ENCODE assay signal across 1 cellular context in genomic region chr5:141849371-141850182, GRCh38.
A peak's percentile ranks its signal among the peaks of the same experiment; 100 is the strongest.
TF ChIP-seq lines count a peak whose summit lies in the region.

No MANE protein-coding gene starts in this region.

TF ChIP-seq in HEK293, 187 proteins besides CTCF, POLR2A, EP300 and RAD21 (continued from another document and continues in another):
- TF ChIP-seq ZNF558 (tag by site-specific recombination; IDR thresholded peaks at IDR 0.05) (no peak), ZSCAN16 (tag by site-specific recombination; IDR thresholded peaks at IDR 0.05) (0 out of 2 replicates have a peak, but pooled peaks have one; percentile 23), ZNF768 (tag by site-specific recombination; IDR thresholded peaks at IDR 0.05) (no peak), ZBTB48 (tag by site-specific recombination; IDR thresholded peaks at IDR 0.05) (peak; percentile 71), ZNF391 (tag by site-specific recombination; IDR thresholded peaks at IDR 0.05; ENCODE audit: borderline replicate concordance, low read depth) (peak; percentile 73; the same call in 1 of the 2 replicates), ZBTB26 (tag by site-specific recombination; optimal IDR thresholded peaks at IDR 0.05) (peak; percentile 83), ZEB2 (tag by site-specific recombination; IDR thresholded peaks at IDR 0.05) (peak; percentile 90; the same call in 1 of the 2 replicates), REPIN1 (tag by site-specific recombination; IDR thresholded peaks at IDR 0.05; ENCODE audit: low read depth) (0 out of 2 replicates have a peak, but pooled peaks have one; percentile 38), ZNF24 (tag by site-specific recombination; IDR thresholded peaks at IDR 0.05) (peak; percentile 33), ZBTB17 (tag by site-specific recombination; IDR thresholded peaks at IDR 0.05) (peak; percentile 98), ZBTB11 (tag by site-specific recombination; conservative IDR thresholded peaks at IDR 0.05; ENCODE audit: low read depth) (peak; percentile 94), ZFHX2 (tag by site-specific recombination; conservative IDR thresholded peaks at IDR 0.05) (peak; percentile 77), OSR2 (tag by site-specific recombination; IDR thresholded peaks at IDR 0.05) (peak; percentile 60), ZNF341 (tag by site-specific recombination; IDR thresholded peaks at IDR 0.05; ENCODE audit: low read depth) (peak; percentile 83), ZNF146 (tag by site-specific recombination; IDR thresholded peaks at IDR 0.05) (peak; percentile 9; the same call in 1 of the 2 replicates), BCL11A (tag by site-specific recombination; IDR thresholded peaks at IDR 0.05; ENCODE audit: low read depth) (0 out of 2 replicates have a peak, but pooled peaks have one; percentile 57), ZNF704 (tag by site-specific recombination; IDR thresholded peaks at IDR 0.05) (no peak), KLF16 (tag by site-specific recombination; IDR thresholded peaks at IDR 0.05) (peak; percentile 72; the same call in 1 of the 2 replicates), ZNF239 (tag by site-specific recombination; IDR thresholded peaks at IDR 0.05) (no peak), KLF8 (tag by site-specific recombination; IDR thresholded peaks at IDR 0.05) (peak; percentile 83), EGR2 (tag by site-specific recombination; IDR thresholded peaks at IDR 0.05; ENCODE audit: low read depth) (peak; percentile 76), SP2 (tag by site-specific recombination; IDR thresholded peaks at IDR 0.05) (peak; percentile 82), ZNF561 (tag by site-specific recombination; IDR thresholded peaks at IDR 0.05; ENCODE audit: borderline replicate concordance) (peak; percentile 83), ZNF184 (tag by site-specific recombination; IDR thresholded peaks at IDR 0.05) (no peak), ZNF501 (tag by site-specific recombination; IDR thresholded peaks at IDR 0.05) (peak; percentile 82), ZBTB8A (tag by site-specific recombination; IDR thresholded peaks at IDR 0.05) (peak; percentile 60; the same call in 1 of the 2 replicates), ZFP69B (tag by site-specific recombination; IDR thresholded peaks at IDR 0.05) (no peak; the same call in 1 of the 2 replicates), ZNF600 (tag by site-specific recombination; IDR thresholded peaks at IDR 0.05) (peak; percentile 90), GLIS2 (tag by site-specific recombination; IDR thresholded peaks at IDR 0.05) (peak; percentile 18; the same call in 1 of the 2 replicates), ZNF335 (tag by site-specific recombination; conservative IDR thresholded peaks at IDR 0.05) (peak; percentile 89), SP3 (tag by site-specific recombination; IDR thresholded peaks at IDR 0.05) (peak; percentile 90), GLI4 (tag by site-specific recombination; IDR thresholded peaks at IDR 0.05) (no peak), SP7 (tag by site-specific recombination; IDR thresholded peaks at IDR 0.05) (peak; percentile 64), PBX3 (CRISPR knock-in tag; IDR thresholded peaks at IDR 0.05) (0 out of 2 replicates have a peak, but pooled peaks have one; percentile 49), GLIS1 (tag by site-specific recombination; IDR thresholded peaks at IDR 0.05) (peak; percentile 32), KLF10 (tag by site-specific recombination; IDR thresholded peaks at IDR 0.05) (peak; percentile 34; the same call in 1 of the 2 replicates), ZNF324 (tag by site-specific recombination; IDR thresholded peaks at IDR 0.05) (no peak; the same call in 1 of the 2 replicates), ZNF76 (tag by site-specific recombination; IDR thresholded peaks at IDR 0.05; ENCODE audit: borderline replicate concordance, low read depth) (peak; percentile 86), ZNF629 (tag by site-specific recombination; IDR thresholded peaks at IDR 0.05) (0 out of 2 replicates have a peak, but pooled peaks have one; percentile 23), IKZF3 (tag by site-specific recombination; IDR thresholded peaks at IDR 0.05) (peak; percentile 91), KLF1 (tag by site-specific recombination; IDR thresholded peaks at IDR 0.05) (peak; percentile 75), ZBTB20 (tag by site-specific recombination; IDR thresholded peaks at IDR 0.05) (peak; percentile 95), ZNF555 (tag by site-specific recombination; conservative IDR thresholded peaks at IDR 0.05) (no peak), ZNF837 (tag by site-specific recombination; IDR thresholded peaks at IDR 0.05) (no peak), ZNF658 (tag by site-specific recombination; IDR thresholded peaks at IDR 0.05) (no peak), ZNF610 (tag by site-specific recombination; IDR thresholded peaks at IDR 0.05; ENCODE audit: borderline replicate concordance) (0 out of 2 replicates have a peak, but pooled peaks have one; percentile 64), ZNF660 (tag by site-specific recombination; IDR thresholded peaks at IDR 0.05) (no peak)
- TF ChIP-seq, protein P1, sequence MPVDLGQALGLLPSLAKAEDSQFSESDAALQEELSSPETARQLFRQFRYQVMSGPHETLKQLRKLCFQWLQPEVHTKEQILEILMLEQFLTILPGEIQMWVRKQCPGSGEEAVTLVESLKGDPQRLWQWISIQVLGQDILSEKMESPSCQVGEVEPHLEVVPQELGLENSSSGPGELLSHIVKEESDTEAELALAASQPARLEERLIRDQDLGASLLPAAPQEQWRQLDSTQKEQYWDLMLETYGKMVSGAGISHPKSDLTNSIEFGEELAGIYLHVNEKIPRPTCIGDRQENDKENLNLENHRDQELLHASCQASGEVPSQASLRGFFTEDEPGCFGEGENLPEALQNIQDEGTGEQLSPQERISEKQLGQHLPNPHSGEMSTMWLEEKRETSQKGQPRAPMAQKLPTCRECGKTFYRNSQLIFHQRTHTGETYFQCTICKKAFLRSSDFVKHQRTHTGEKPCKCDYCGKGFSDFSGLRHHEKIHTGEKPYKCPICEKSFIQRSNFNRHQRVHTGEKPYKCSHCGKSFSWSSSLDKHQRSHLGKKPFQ (tag by site-specific recombination; IDR thresholded peaks at IDR 0.05): peak; percentile 98
- TF ChIP-seq, protein P2, sequence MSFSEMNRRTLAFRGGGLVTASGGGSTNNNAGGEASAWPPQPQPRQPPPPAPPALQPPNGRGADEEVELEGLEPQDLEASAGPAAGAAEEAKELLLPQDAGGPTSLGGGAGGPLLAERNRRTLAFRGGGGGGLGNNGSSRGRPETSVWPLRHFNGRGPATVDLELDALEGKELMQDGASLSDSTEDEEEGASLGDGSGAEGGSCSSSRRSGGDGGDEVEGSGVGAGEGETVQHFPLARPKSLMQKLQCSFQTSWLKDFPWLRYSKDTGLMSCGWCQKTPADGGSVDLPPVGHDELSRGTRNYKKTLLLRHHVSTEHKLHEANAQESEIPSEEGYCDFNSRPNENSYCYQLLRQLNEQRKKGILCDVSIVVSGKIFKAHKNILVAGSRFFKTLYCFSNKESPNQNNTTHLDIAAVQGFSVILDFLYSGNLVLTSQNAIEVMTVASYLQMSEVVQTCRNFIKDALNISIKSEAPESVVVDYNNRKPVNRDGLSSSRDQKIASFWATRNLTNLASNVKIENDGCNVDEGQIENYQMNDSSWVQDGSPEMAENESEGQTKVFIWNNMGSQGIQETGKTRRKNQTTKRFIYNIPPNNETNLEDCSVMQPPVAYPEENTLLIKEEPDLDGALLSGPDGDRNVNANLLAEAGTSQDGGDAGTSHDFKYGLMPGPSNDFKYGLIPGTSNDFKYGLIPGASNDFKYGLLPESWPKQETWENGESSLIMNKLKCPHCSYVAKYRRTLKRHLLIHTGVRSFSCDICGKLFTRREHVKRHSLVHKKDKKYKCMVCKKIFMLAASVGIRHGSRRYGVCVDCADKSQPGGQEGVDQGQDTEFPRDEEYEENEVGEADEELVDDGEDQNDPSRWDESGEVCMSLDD (tag by site-specific recombination; IDR thresholded peaks at IDR 0.05): peak; percentile 66
- TF ChIP-seq, protein P3, sequence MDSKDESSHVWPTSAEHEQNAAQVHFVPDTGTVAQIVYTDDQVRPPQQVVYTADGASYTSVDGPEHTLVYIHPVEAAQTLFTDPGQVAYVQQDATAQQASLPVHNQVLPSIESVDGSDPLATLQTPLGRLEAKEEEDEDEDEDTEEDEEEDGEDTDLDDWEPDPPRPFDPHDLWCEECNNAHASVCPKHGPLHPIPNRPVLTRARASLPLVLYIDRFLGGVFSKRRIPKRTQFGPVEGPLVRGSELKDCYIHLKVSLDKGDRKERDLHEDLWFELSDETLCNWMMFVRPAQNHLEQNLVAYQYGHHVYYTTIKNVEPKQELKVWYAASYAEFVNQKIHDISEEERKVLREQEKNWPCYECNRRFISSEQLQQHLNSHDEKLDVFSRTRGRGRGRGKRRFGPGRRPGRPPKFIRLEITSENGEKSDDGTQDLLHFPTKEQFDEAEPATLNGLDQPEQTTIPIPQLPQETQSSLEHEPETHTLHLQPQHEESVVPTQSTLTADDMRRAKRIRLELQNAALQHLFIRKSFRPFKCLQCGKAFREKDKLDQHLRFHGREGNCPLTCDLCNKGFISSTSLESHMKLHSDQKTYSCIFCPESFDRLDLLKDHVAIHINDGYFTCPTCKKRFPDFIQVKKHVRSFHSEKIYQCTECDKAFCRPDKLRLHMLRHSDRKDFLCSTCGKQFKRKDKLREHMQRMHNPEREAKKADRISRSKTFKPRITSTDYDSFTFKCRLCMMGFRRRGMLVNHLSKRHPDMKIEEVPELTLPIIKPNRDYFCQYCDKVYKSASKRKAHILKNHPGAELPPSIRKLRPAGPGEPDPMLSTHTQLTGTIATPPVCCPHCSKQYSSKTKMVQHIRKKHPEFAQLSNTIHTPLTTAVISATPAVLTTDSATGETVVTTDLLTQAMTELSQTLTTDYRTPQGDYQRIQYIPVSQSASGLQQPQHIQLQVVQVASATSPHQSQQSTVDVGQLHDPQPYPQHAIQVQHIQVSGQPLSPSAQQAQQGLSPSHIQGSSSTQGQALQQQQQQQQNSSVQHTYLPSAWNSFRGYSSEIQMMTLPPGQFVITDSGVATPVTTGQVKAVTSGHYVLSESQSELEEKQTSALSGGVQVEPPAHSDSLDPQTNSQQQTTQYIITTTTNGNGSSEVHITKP (tag by site-specific recombination; IDR thresholded peaks at IDR 0.05): peak; percentile 83
- TF ChIP-seq, protein P4, sequence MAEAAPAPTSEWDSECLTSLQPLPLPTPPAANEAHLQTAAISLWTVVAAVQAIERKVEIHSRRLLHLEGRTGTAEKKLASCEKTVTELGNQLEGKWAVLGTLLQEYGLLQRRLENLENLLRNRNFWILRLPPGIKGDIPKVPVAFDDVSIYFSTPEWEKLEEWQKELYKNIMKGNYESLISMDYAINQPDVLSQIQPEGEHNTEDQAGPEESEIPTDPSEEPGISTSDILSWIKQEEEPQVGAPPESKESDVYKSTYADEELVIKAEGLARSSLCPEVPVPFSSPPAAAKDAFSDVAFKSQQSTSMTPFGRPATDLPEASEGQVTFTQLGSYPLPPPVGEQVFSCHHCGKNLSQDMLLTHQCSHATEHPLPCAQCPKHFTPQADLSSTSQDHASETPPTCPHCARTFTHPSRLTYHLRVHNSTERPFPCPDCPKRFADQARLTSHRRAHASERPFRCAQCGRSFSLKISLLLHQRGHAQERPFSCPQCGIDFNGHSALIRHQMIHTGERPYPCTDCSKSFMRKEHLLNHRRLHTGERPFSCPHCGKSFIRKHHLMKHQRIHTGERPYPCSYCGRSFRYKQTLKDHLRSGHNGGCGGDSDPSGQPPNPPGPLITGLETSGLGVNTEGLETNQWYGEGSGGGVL (tag by site-specific recombination; IDR thresholded peaks at IDR 0.05): peak; percentile 37
